18 cellular contexts compared by ENCODE assay signal in genomic region chr20:35311822-35312221, GRCh38. TPM values are rescaled to one million over a fixed set of nuclear protein-coding genes. Genes with fewer than 3 reads are reported as not detected.
A peak's percentile ranks its signal among the peaks of the same experiment; 100 is the strongest.
DNase-seq lines count a peak whose midpoint lies in the region; ATAC-seq, FAIRE-seq and TF ChIP-seq lines count a peak whose summit lies in the region.
"Had no signal": no experiment of that assay in that cellular context is flagged by ENCODE, and none has a peak within 500 bp of the region (broad histone marks: within the 10 kb centered on the region; RNA-seq: fewer than 3 reads in every experiment).

No MANE protein-coding gene starts in this region.

- H3K9me3 Mint-ChIP-seq in activated CD8-positive, alpha-beta memory T cell treated with anti-CD3 and anti-CD28 coated beads, Interleukin-2, amount 10 ng/mL, durations not matched to agents 7 days and 5 days (ENCODE audit: low read depth), result no peaks in the 10 kb centered on the region
- H3K9me3 Mint-ChIP-seq in activated naive CD8-positive, alpha-beta T cell treated with anti-CD3 and anti-CD28 coated beads, Interleukin-2, amount 50 U/mL, for 24 hours, result no peaks in the 10 kb centered on the region

- H2AFZ ChIP-seq in osteoblast (ENCODE audit: low read length), result no peak overlapping the region

- no peak for ATAC-seq in activated CD8-positive, alpha-beta memory T cell treated with anti-CD3 and anti-CD28 coated beads, Interleukin-2, amount 10 ng/mL, durations not matched to agents 7 days and 5 days
- ATAC-seq in activated naive CD8-positive, alpha-beta T cell treated with anti-CD3 and anti-CD28 coated beads, Interleukin-2, amount 50 U/mL, for 24 hours, result no peak
- ATAC-seq in GM21737 (IDR thresholded peaks at IDR 0.05; ENCODE audit: unreplicated experiment) (no peak), HG02571 (IDR thresholded peaks at IDR 0.05; ENCODE audit: unreplicated experiment) (no peak)
- ATAC-seq: sciatic nerve, upper lobe of right lung had no signal

- H3K79me2 ChIP-seq in osteoblast (ENCODE audit: insufficient read depth, low read length), result no peaks in the 10 kb centered on the region

- peak overlapping the region; percentile 64 for H3K27ac Mint-ChIP-seq in activated CD8-positive, alpha-beta memory T cell treated with anti-CD3 and anti-CD28 coated beads, Interleukin-2, amount 10 ng/mL, durations not matched to agents 7 days and 5 days
- H3K27ac Mint-ChIP-seq in activated naive CD8-positive, alpha-beta T cell treated with anti-CD3 and anti-CD28 coated beads, Interleukin-2, amount 50 U/mL, for 24 hours, result peak overlapping the region; percentile 50

- no peaks in the 10 kb centered on the region for H4K20me1 ChIP-seq in osteoblast (ENCODE audit: insufficient read depth, low read length)

- H3K36me3 Mint-ChIP-seq in activated CD8-positive, alpha-beta memory T cell treated with anti-CD3 and anti-CD28 coated beads, Interleukin-2, amount 10 ng/mL, durations not matched to agents 7 days and 5 days, result peaks cover 16% of the 10 kb centered on the region
- peaks cover 15% of the 10 kb centered on the region for H3K36me3 Mint-ChIP-seq in activated naive CD8-positive, alpha-beta T cell treated with anti-CD3 and anti-CD28 coated beads, Interleukin-2, amount 50 U/mL, for 24 hours (ENCODE audit: low read depth)

- H3K4me3 Mint-ChIP-seq in activated CD8-positive, alpha-beta memory T cell treated with anti-CD3 and anti-CD28 coated beads, Interleukin-2, amount 10 ng/mL, durations not matched to agents 7 days and 5 days, result no peak overlapping the region
- no peak overlapping the region for H3K4me3 Mint-ChIP-seq in activated naive CD8-positive, alpha-beta T cell treated with anti-CD3 and anti-CD28 coated beads, Interleukin-2, amount 50 U/mL, for 24 hours

- peaks cover 69% of the 10 kb centered on the region for H3K4me1 Mint-ChIP-seq in activated CD8-positive, alpha-beta memory T cell treated with anti-CD3 and anti-CD28 coated beads, Interleukin-2, amount 10 ng/mL, durations not matched to agents 7 days and 5 days
- H3K4me1 Mint-ChIP-seq in activated naive CD8-positive, alpha-beta T cell treated with anti-CD3 and anti-CD28 coated beads, Interleukin-2, amount 50 U/mL, for 24 hours, result peaks cover 48% of the 10 kb centered on the region

- no peaks in the 10 kb centered on the region for H3K27me3 Mint-ChIP-seq in activated CD8-positive, alpha-beta memory T cell treated with anti-CD3 and anti-CD28 coated beads, Interleukin-2, amount 10 ng/mL, durations not matched to agents 7 days and 5 days
- no peaks in the 10 kb centered on the region for H3K27me3 Mint-ChIP-seq in activated naive CD8-positive, alpha-beta T cell treated with anti-CD3 and anti-CD28 coated beads, Interleukin-2, amount 50 U/mL, for 24 hours

- H3K4me2 ChIP-seq in osteoblast (ENCODE audit: insufficient read depth, low read length), result peak overlapping the region; percentile 11

- H3K27me3 ChIP-seq in osteoblast (ENCODE audit: insufficient read depth, low read length), result no peaks in the 10 kb centered on the region
- H3K27me3 ChIP-seq: neutrophil, upper lobe of right lung had no signal

- H3K4me1 ChIP-seq in osteoblast (ENCODE audit: insufficient read depth, low read length), result peaks cover 73% of the 10 kb centered on the region
- H3K4me1 ChIP-seq: upper lobe of right lung had no signal

- no peak for DNase-seq in activated CD8-positive, alpha-beta memory T cell treated with anti-CD3 and anti-CD28 coated beads, Interleukin-2, amount 10 ng/mL, durations not matched to agents 7 days and 5 days
- no peak for DNase-seq in activated CD8-positive, alpha-beta memory T cell treated with anti-CD3 and anti-CD28 coated beads, Interleukin-2, amount 50 U/mL, for 4 hours
- DNase-seq in NCI-H146 treated with DMSO at 0.1 percent for 48 hours (lab: John Stamatoyannopoulos, UW; ENCODE audit: unreplicated experiment), result peak; percentile 24
- DNase-seq in activated naive CD8-positive, alpha-beta T cell treated with anti-CD3 and anti-CD28 coated beads, Interleukin-2, amount 50 U/mL, for 24 hours, result no peak
- no peak for DNase-seq in osteoblast (ENCODE audit: insufficient read length, low spot score, missing footprints)
- DNase-seq in GM19239 (ENCODE audit: insufficient read length, low spot score), result no peak
- DNase-seq: activated CD8-positive, alpha-beta memory T cell treated with anti-CD3 and anti-CD28 coated beads for 24 hours; NCI-H187; NCI-H526; RPMI8226; upper lobe of right lung had no signal

- no peak overlapping the region for H3K4me3 ChIP-seq in osteoblast (ENCODE audit: insufficient read depth, low read length)
- H3K4me3 ChIP-seq: upper lobe of right lung had no signal

- no peak for FAIRE-seq in GM19239 (lab: Jason Lieb, UNC)
- FAIRE-seq: G401.6 had no signal

- TF ChIP-seq CTCF in osteoblast (IDR thresholded peaks at IDR 0.05; ENCODE audit: extremely low read depth, low read depth, low read length), result no peak

- peak overlapping the region; percentile 85 for H3K27ac ChIP-seq in osteoblast (ENCODE audit: low read depth, low read length)
- H3K27ac ChIP-seq: HL-60, neutrophil, upper lobe of right lung had no signal

- no peaks in the 10 kb centered on the region for H3K9me3 ChIP-seq in osteoblast (ENCODE audit: low read depth, low read length)
- H3K9me3 ChIP-seq: neutrophil, upper lobe of right lung had no signal

- H3K36me3 ChIP-seq in osteoblast (ENCODE audit: insufficient read depth, low read length), result no peaks in the 10 kb centered on the region
- H3K36me3 ChIP-seq: neutrophil, upper lobe of right lung had no signal

- CTCF ChIA-PET in activated CD8-positive, alpha-beta memory T cell treated with anti-CD3 and anti-CD28 coated beads, Interleukin-2, amount 10 ng/mL, durations not matched to agents 7 days and 5 days (lab: Charles Lee), result interaction anchor here (0.5 to 2.8 kb wide), 6 partner anchors 7 to 167 kb away, joined by 3 to 16 read pairs (median 4); no protein-coding TSS in a partner anchor

RNA-seq across cellular contexts. Expression of gene FAM83C, which starts 19.6 kb away (rescaled TPM):
- not detected for total RNA-seq in activated CD8-positive, alpha-beta memory T cell treated with anti-CD3 and anti-CD28 coated beads, Interleukin-2, amount 10 ng/mL, durations not matched to agents 7 days and 5 days
- not detected in 2 replicates for total RNA-seq in osteoblast
- total RNA-seq: mononuclear cell, sciatic nerve, upper lobe of right lung had no signal

RNA-seq across cellular contexts. Expression of gene EIF6, which starts 27.2 kb away (rescaled TPM):
- total RNA-seq in activated CD8-positive, alpha-beta memory T cell treated with anti-CD3 and anti-CD28 coated beads, Interleukin-2, amount 10 ng/mL, durations not matched to agents 7 days and 5 days, result 100 to 1,000 TPM in 1 of 2 experiments, 10 to 100 TPM in 1; 98.6 to 121 TPM
- total RNA-seq in osteoblast, result 109 and 121 TPM in 2 replicates

RNA-seq across cellular contexts. Expression of gene MMP24OS, which starts 33.9 kb away (rescaled TPM):
- total RNA-seq in activated CD8-positive, alpha-beta memory T cell treated with anti-CD3 and anti-CD28 coated beads, Interleukin-2, amount 10 ng/mL, durations not matched to agents 7 days and 5 days, result 10 to 100 TPM; 28.4 to 44.3 TPM
- 22.1 and 30.9 TPM in 2 replicates for total RNA-seq in osteoblast
